In the genomic region with DNA sequence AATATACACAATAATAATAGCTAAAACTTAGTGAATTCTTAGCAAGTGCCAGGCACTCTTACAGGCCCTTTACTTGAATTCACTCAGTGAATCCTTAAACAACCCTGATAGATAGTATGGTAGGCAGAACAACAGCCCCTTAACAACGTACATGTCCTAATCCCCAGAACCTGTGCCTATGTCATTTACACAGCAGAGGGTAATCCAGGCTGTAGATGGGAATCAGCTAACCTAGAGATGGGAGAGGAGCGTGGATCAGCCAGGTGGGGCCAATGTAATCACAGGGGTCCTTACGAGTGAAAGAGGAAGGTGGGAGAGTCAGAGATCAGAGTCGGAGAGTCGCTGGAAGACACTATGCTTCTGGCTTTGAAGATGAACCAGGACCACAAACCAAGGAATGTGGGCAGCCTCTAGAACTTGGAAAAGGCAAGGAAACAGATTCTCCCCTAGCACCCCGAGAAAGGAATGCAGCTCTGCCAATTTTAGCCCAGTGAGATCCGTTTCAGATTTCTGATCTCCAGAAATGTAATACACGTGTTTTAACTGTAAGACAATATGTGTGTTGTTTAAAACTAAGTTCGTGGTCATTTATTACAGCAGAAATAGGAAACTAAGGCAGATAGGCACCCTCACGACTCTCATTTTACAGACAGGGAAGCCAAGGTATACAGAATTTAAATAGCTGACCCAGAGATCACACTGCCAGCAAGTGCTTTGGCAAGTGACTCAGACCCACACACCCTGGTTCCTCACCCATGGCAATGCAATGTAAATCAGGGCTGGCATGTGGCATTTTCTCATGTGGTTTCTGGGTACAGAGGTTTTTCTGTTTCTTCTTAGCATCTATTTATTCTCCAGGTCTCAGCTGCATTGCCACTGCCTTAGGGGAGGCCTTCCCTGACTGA, we compare ENCODE assay signal across 9 cellular contexts.
DNase-seq lines count a peak whose midpoint lies in the region; ATAC-seq, FAIRE-seq and TF ChIP-seq lines count a peak whose summit lies in the region.
"Had no signal": no experiment of that assay in that cellular context is flagged by ENCODE, and none has a peak within 500 bp of the region (broad histone marks: within the 10 kb centered on the region; RNA-seq: fewer than 3 reads in every experiment).

No MANE protein-coding gene starts in this region.

- no peak overlapping the region for H3K4me2 ChIP-seq in A549

- no peak for TF ChIP-seq EP300 in A549 (IDR thresholded peaks at IDR 0.05)

- H3K27ac ChIP-seq in A549 = peak overlapping the region in 1 of 2 experiments; percentile 16; a peak in 2 of 6 replicates

- WGBS in A549 (ENCODE audit: missing lambda C conversion rate) = 82% methylated on average over 10 of the region's 10 CpGs

- no peak for FAIRE-seq in A549 (lab: Jason Lieb, UNC)
- FAIRE-seq: G401.6 had no signal

- ATAC-seq in A549 = peak; percentile 41 to 43; a peak in 4 of 6 replicates
- ATAC-seq in GM19463 (IDR thresholded peaks at IDR 0.05; ENCODE audit: unreplicated experiment) = peak; percentile 49
- no peak for ATAC-seq in HG02981 (IDR thresholded peaks at IDR 0.05; ENCODE audit: unreplicated experiment)

- no peak overlapping the region for H3K4me3 ChIP-seq in A549

- no peak for TF ChIP-seq RAD21 in A549 (conservative IDR thresholded peaks at IDR 0.05 in 1 of 2, IDR thresholded peaks at IDR 0.05 in 1 of 2)

- DNase-seq in A549 (ENCODE audit: low read depth in 1 of 2, low spot score in 1 of 2) = no peak
- DNase-seq in RPMI7951 (ENCODE audit: low read depth) = peak; percentile 62
- DNase-seq in germinal center (ENCODE audit: low spot score) = peak; percentile 44
- DNase-seq in hepatic stellate cell (ENCODE audit: low spot score) = no peak
- DNase-seq in HCEC 1CT = no peak
- no peak for DNase-seq in NCI-H2029 treated with DMSO at 0.1 percent for 48 hours (lab: John Stamatoyannopoulos, UW)

- no peak for TF ChIP-seq POLR2A in A549 (IDR thresholded peaks at IDR 0.05; ENCODE audit: low read length)

- POLR2A ChIA-PET in A549 (lab: Yijun Ruan, JAX) = no interaction called here

- no peaks in the 10 kb centered on the region for H3K9me3 ChIP-seq in A549

- CTCF ChIA-PET in A549 (lab: Yijun Ruan, JAX) = interaction anchor here (0.6 to 1.5 kb wide), 3 partner anchors 17 to 28 kb away, joined by 3 to 6 read pairs (median 3); no protein-coding TSS in a partner anchor

- H3K4me1 ChIP-seq in A549 = peaks cover 27% of the 10 kb centered on the region

- TF ChIP-seq CTCF in A549 (IDR thresholded peaks at IDR 0.05) = no peak

TF ChIP-seq in A549, 52 proteins besides CTCF, POLR2A, EP300 and RAD21:
- TF ChIP-seq BCL3 (IDR thresholded peaks at IDR 0.05) = no peak
- TF ChIP-seq HDAC2 (IDR thresholded peaks at IDR 0.05) = no peak
- TF ChIP-seq, protein P1, sequence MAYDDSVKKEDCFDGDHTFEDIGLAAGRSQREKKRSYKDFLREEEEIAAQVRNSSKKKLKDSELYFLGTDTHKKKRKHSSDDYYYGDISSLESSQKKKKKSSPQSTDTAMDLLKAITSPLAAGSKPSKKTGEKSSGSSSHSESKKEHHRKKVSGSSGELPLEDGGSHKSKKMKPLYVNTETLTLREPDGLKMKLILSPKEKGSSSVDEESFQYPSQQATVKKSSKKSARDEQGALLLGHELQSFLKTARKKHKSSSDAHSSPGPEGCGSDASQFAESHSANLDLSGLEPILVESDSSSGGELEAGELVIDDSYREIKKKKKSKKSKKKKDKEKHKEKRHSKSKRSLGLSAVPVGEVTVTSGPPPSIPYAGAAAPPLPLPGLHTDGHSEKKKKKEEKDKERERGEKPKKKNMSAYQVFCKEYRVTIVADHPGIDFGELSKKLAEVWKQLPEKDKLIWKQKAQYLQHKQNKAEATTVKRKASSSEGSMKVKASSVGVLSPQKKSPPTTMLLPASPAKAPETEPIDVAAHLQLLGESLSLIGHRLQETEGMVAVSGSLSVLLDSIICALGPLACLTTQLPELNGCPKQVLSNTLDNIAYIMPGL (CRISPR knock-in tag; IDR thresholded peaks at IDR 0.05; ENCODE audit: borderline replicate concordance) = no peak
- no peak for TF ChIP-seq TFCP2L1 (CRISPR knock-in tag; IDR thresholded peaks at IDR 0.05)
- no peak for TF ChIP-seq HOXB5 (CRISPR knock-in tag; IDR thresholded peaks at IDR 0.05)
- no peak for TF ChIP-seq JUN (IDR thresholded peaks at IDR 0.05)
- TF ChIP-seq, protein P2, sequence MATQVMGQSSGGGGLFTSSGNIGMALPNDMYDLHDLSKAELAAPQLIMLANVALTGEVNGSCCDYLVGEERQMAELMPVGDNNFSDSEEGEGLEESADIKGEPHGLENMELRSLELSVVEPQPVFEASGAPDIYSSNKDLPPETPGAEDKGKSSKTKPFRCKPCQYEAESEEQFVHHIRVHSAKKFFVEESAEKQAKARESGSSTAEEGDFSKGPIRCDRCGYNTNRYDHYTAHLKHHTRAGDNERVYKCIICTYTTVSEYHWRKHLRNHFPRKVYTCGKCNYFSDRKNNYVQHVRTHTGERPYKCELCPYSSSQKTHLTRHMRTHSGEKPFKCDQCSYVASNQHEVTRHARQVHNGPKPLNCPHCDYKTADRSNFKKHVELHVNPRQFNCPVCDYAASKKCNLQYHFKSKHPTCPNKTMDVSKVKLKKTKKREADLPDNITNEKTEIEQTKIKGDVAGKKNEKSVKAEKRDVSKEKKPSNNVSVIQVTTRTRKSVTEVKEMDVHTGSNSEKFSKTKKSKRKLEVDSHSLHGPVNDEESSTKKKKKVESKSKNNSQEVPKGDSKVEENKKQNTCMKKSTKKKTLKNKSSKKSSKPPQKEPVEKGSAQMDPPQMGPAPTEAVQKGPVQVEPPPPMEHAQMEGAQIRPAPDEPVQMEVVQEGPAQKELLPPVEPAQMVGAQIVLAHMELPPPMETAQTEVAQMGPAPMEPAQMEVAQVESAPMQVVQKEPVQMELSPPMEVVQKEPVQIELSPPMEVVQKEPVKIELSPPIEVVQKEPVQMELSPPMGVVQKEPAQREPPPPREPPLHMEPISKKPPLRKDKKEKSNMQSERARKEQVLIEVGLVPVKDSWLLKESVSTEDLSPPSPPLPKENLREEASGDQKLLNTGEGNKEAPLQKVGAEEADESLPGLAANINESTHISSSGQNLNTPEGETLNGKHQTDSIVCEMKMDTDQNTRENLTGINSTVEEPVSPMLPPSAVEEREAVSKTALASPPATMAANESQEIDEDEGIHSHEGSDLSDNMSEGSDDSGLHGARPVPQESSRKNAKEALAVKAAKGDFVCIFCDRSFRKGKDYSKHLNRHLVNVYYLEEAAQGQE (IDR thresholded peaks at IDR 0.05) = no peak
- TF ChIP-seq, protein P3, sequence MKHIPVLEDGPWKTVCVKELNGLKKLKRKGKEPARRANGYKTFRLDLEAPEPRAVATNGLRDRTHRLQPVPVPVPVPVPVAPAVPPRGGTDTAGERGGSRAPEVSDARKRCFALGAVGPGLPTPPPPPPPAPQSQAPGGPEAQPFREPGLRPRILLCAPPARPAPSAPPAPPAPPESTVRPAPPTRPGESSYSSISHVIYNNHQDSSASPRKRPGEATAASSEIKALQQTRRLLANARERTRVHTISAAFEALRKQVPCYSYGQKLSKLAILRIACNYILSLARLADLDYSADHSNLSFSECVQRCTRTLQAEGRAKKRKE (CRISPR knock-in tag; IDR thresholded peaks at IDR 0.05; ENCODE audit: low read depth) = no peak
- TF ChIP-seq PHF8 (IDR thresholded peaks at IDR 0.05; ENCODE audit: borderline replicate concordance, low read depth) = no peak
- TF ChIP-seq ZFP36 (IDR thresholded peaks at IDR 0.05; ENCODE audit: borderline replicate concordance, partially characterized antibody) = no peak
- no peak for TF ChIP-seq EHF (CRISPR knock-in tag; IDR thresholded peaks at IDR 0.05)
- TF ChIP-seq CBX2 (IDR thresholded peaks at IDR 0.05; ENCODE audit: borderline replicate concordance, low read depth) = no peak
- no peak for TF ChIP-seq BHLHE40 (IDR thresholded peaks at IDR 0.05; ENCODE audit: low read depth, low read length)
- TF ChIP-seq FOSL2 (IDR thresholded peaks at IDR 0.05) = no peak
- TF ChIP-seq FOSL2 (CRISPR knock-in tag; IDR thresholded peaks at IDR 0.05) = no peak
TF ChIP-seq in A549: peak in this region for 0.

Comparison
In these comparisons a context has a peak if more than half of its experiments do, and no peak if none do; other contexts are left out.
1. DNase-seq: peak in RPMI7951 (single experiment) and germinal center (single experiment); none in A549 (0 of 2), hepatic stellate cell (single experiment), HCEC 1CT (single experiment) and NCI-H2029 treated with DMSO at 0.1 percent for 48 hours (single experiment).